Comparison of ENCODE assay signal across 21 cellular contexts in the genomic region with DNA sequence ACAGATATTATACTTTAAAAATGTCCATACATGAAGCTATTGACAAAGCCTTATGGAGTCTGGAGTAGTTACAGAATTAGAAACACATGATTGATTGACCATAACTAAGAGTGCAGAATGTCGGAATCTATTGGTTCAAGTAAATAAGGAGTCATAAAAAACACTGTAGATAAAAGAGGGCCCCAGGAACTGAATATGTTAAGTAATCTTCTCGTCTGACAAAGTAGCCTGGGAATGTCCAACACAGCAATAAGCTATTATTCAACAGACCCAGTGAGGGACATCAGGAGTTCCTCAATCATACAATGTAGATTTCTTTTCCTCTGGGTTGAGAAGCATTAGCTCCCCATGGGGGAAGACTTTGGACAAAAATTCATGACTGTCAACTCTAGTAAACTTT.
"Had no signal": no experiment of that assay in that cellular context is flagged by ENCODE, and none has a peak within 500 bp of the region (broad histone marks: within the 10 kb centered on the region; RNA-seq: fewer than 3 reads in every experiment).

No MANE protein-coding gene starts in this region.

- H3K36me3 ChIP-seq: ascending aorta had no signal

- ATAC-seq: activated CD8-positive, alpha-beta memory T cell treated with anti-CD3 and anti-CD28 coated beads, Interleukin-2, amount 10 ng/mL, durations not matched to agents 7 days and 5 days; PC-3; WTC11 had no signal

- DNase-seq: activated CD4-positive, alpha-beta T cell treated with anti-CD3 and anti-CD28 coated beads for 48 hours; activated CD4-positive, alpha-beta T cell treated with anti-CD3 and anti-CD28 coated beads, Interleukin-2, amount 50 U/mL, for 4 hours; activated CD4-positive, CD25-positive, alpha-beta regulatory T cell treated with anti-CD3 and anti-CD28 coated beads, Interleukin-2, amount 50 U/mL, for 72 hours; activated CD8-positive, alpha-beta memory T cell treated with anti-CD3 and anti-CD28 coated beads, Interleukin-2, amount 10 ng/mL, durations not matched to agents 7 days and 5 days; activated effector memory CD4-positive, alpha-beta T cell treated with Interleukin-2 at 50 U/mL for 16 hours; activated naive CD4-positive, alpha-beta T cell; activated T-cell treated with anti-CD3 and anti-CD28 coated beads, Interleukin-2, amount 50 U/mL, for 24 hours; amniotic stem cell; Kasumi-1; KBM-7; NCI-H1105 treated with DMSO at 0.1 percent for 48 hours; NCI-H1436 treated with DMSO at 0.1 percent for 48 hours; NCI-H187; NCI-H2081; NCI-H446; NCI-H524; PC-3; SHP77; T-helper 9 cell had no signal

- H3K4me3 ChIP-seq: ascending aorta had no signal

- H3K27ac ChIP-seq: ascending aorta had no signal

- H3K9me3 ChIP-seq: ascending aorta had no signal

- H3K27me3 ChIP-seq: ascending aorta had no signal
